25 cellular contexts compared by ENCODE assay signal in genomic region chr1:158039380-158039779, GRCh38. TPM values are rescaled to one million over a fixed set of nuclear protein-coding genes. Genes with fewer than 3 reads are reported as not detected.
DNase-seq lines count a peak whose midpoint lies in the region; TF ChIP-seq lines count a peak whose summit lies in the region.
"Had no signal": no experiment of that assay in that cellular context is flagged by ENCODE, and none has a peak within 500 bp of the region (broad histone marks: within the 10 kb centered on the region; RNA-seq: fewer than 3 reads in every experiment).

No MANE protein-coding gene starts in this region.

- no peaks in the 10 kb centered on the region for H3K9me3 ChIP-seq in mammary epithelial cell (replicated peaks; ENCODE audit: insufficient read depth, low read length)
- H3K9me3 ChIP-seq in mesodermal cell (ENCODE audit: control insufficient read depth, low read length): no peaks in the 10 kb centered on the region
- no peaks in the 10 kb centered on the region for H3K9me3 ChIP-seq in endodermal cell (ENCODE audit: control insufficient read depth, low read length)
- H3K9me3 ChIP-seq: adrenal gland, BE2C, MG63, neutrophil, stomach, tibial nerve had no signal

- BruUV-seq in MCF 10A (replicated peaks; lab: Mats Ljungman, UMichigan): no TSS peak
- BruUV-seq in mammary epithelial cell (replicated peaks; lab: Mats Ljungman, UMichigan): no TSS peak

- H3K4me3 ChIP-seq in mammary epithelial cell (replicated peaks in 1 of 3; ENCODE audit: insufficient read depth in 1 of 3, low read depth in 2 of 3, low read length in 3 of 3): no peak overlapping the region
- no peak overlapping the region for H3K4me3 ChIP-seq in mesodermal cell (ENCODE audit: extremely low read depth, insufficient read depth, low read length, poor library complexity, severe bottlenecking)
- no peak overlapping the region for H3K4me3 ChIP-seq in endodermal cell (ENCODE audit: low read length)
- H3K4me3 ChIP-seq: adrenal gland, MG63, stomach, tibial nerve had no signal

- H3K27ac ChIP-seq in mammary epithelial cell (ENCODE audit: insufficient read depth, low read depth, low read length): no peak overlapping the region
- peak overlapping the region; percentile 37 for H3K27ac ChIP-seq in mesodermal cell (ENCODE audit: low read depth, low read length, severe bottlenecking)
- H3K27ac ChIP-seq in endodermal cell (ENCODE audit: low read depth, low read length): no peak overlapping the region
- H3K27ac ChIP-seq: adrenal gland, neutrophil, stomach had no signal

- no peak overlapping the region for H2AFZ ChIP-seq in mammary epithelial cell (ENCODE audit: low read depth, low read length)

- DNase-seq in MCF 10A (ENCODE audit: unreplicated experiment) (peak; percentile 52), mammary epithelial cell (no peak), dermis blood vessel endothelial cell (peak; percentile 39), OCI-M1 (lab: John Stamatoyannopoulos, UW) (no peak), retina (no peak), endodermal cell (no peak), putamen (ENCODE audit: low spot score) (no peak)
- DNase-seq: 8988T; activated CD4-positive, alpha-beta memory T cell treated with anti-CD3 and anti-CD28 coated beads for 36 hours; activated CD4-positive, CD25-positive, alpha-beta regulatory T cell; activated effector memory CD4-positive, alpha-beta T cell treated with Interleukin-2 at 50 U/mL for 16 hours; adrenal gland; BE2C; DMS79; foreskin melanocyte; hypothalamus; MG63; NCI-H1436; NCI-H524 treated with DMSO at 0.1 percent for 48 hours; stimulated activated CD4-positive, alpha-beta T cell treated with anti-CD3 and anti-CD28 coated beads, Interleukin-12 subunit alpha, Interleukin-12 subunit beta, amount 100 ng/mL, for 4 hours; stomach; T-helper 9 cell had no signal

- 54% methylated on average over 5 of the region's 5 CpGs for WGBS in mammary epithelial cell (ENCODE audit: low coverage, missing lambda C conversion rate)
- 92 to 93% methylated on average over 2 to 5 of the region's 5 CpGs for WGBS in mesodermal cell (ENCODE audit: insufficient coverage in 2 of 2), 2 experiments
- WGBS in endodermal cell (ENCODE audit: insufficient coverage in 1 of 2, insufficient read length in 1 of 2), 2 experiments: 81 to 86% methylated on average over 3 to 5 of the region's 5 CpGs

- H3K27me3 Mint-ChIP-seq in MCF 10A (ENCODE audit: insufficient read depth, unreplicated experiment): no peaks in the 10 kb centered on the region
- no peaks in the 10 kb centered on the region for H3K27me3 Mint-ChIP-seq in endodermal cell (ENCODE audit: insufficient read depth)

- TF ChIP-seq CTCF in MCF 10A (IDR thresholded peaks at IDR 0.05; ENCODE audit: unreplicated experiment): no peak
- no peak for TF ChIP-seq CTCF in mammary epithelial cell (conservative IDR thresholded peaks at IDR 0.05 in 1 of 2, IDR thresholded peaks at IDR 0.05 in 1 of 2; ENCODE audit: extremely low read depth in 1 of 2, insufficient read depth in 1 of 2, low read depth in 1 of 2, low read length in 2 of 2)
- TF ChIP-seq CTCF in endodermal cell (conservative IDR thresholded peaks at IDR 0.05): no peak

- H3K4me1 ChIP-seq in mammary epithelial cell (ENCODE audit: insufficient read depth, low read length) (peaks cover 30% of the 10 kb centered on the region), mesodermal cell (ENCODE audit: control insufficient read depth, insufficient read depth, low read length, poor library complexity, severe bottlenecking) (peaks cover 51% of the 10 kb centered on the region), endodermal cell (ENCODE audit: control insufficient read depth, insufficient read depth, low read length) (peaks cover 22% of the 10 kb centered on the region)
- H3K4me1 ChIP-seq: BE2C had no signal

- H3K4me1 Mint-ChIP-seq in MCF 10A (ENCODE audit: insufficient read depth, unreplicated experiment) (peaks cover 56% of the 10 kb centered on the region), endodermal cell (peaks cover 37% of the 10 kb centered on the region)

- no peaks in the 10 kb centered on the region for H3K9me3 Mint-ChIP-seq in MCF 10A (ENCODE audit: unreplicated experiment)
- no peaks in the 10 kb centered on the region for H3K9me3 Mint-ChIP-seq in endodermal cell
- H3K9me3 Mint-ChIP-seq: activated CD4-positive, alpha-beta memory T cell treated with anti-CD3 and anti-CD28 coated beads for 36 hours had no signal

- intact Hi-C loops in MCF 10A (cut with micrococcal nuclease): no loop called here
- intact Hi-C loops in mammary epithelial cell (cut with micrococcal nuclease): loop anchor here (5.0 kb wide), 1 partner anchor 83 kb away; no protein-coding TSS in a partner anchor

- peaks cover 91% of the 10 kb centered on the region for H3K79me2 ChIP-seq in mammary epithelial cell (ENCODE audit: insufficient read depth, low read length)

- H3K27me3 ChIP-seq in mammary epithelial cell (ENCODE audit: insufficient read depth, low read length) (no peaks in the 10 kb centered on the region), endodermal cell (ENCODE audit: control insufficient read depth, insufficient read depth, low read length, poor library complexity, severe bottlenecking) (no peaks in the 10 kb centered on the region)
- H3K27me3 ChIP-seq: adrenal gland, BE2C, MG63, tibial nerve had no signal

- CTCF ChIA-PET in MCF 10A (lab: Yijun Ruan, JAX) (interaction anchor here (0.5 to 13.4 kb wide), 16 partner anchors 9 to 1767 kb away, joined by 3 to 603 read pairs (median 6); partner anchors contain the start of gene KIRREL1), mammary epithelial cell (lab: Charles Lee; ENCODE audit: low non-redundant PET) (no interaction called here)

- dilution Hi-C loops in mammary epithelial cell (cut with HindIII; ENCODE audit: low sequenced_read_pairs): no loop called here

- in situ Hi-C loops in mammary epithelial cell (cut with MboI; ENCODE audit: low sequenced_read_pairs in 2 of 2): no loop called here

- no peak overlapping the region for H3K4me2 ChIP-seq in mammary epithelial cell (ENCODE audit: insufficient read depth, low read depth, low read length)

- H3K9ac ChIP-seq in mammary epithelial cell (ENCODE audit: insufficient read depth, low read length) (no peak overlapping the region), endodermal cell (ENCODE audit: extremely low read depth, low read length, poor library complexity, severe bottlenecking) (no peak overlapping the region)

- peaks cover 4% of the 10 kb centered on the region for H4K20me1 ChIP-seq in mammary epithelial cell (ENCODE audit: insufficient read depth, low read length)

- H3K36me3 Mint-ChIP-seq in MCF 10A (ENCODE audit: insufficient read depth, unreplicated experiment) (peaks cover 6% of the 10 kb centered on the region), endodermal cell (ENCODE audit: low read depth) (no peaks in the 10 kb centered on the region)
- H3K36me3 Mint-ChIP-seq: activated CD4-positive, alpha-beta memory T cell treated with anti-CD3 and anti-CD28 coated beads for 36 hours had no signal

- H3K27ac Mint-ChIP-seq in MCF 10A (ENCODE audit: low read depth, unreplicated experiment) (peak overlapping the region; percentile 77), endodermal cell (no peak overlapping the region)
- H3K27ac Mint-ChIP-seq: activated CD4-positive, alpha-beta memory T cell treated with anti-CD3 and anti-CD28 coated beads for 36 hours had no signal

- H3K4me3 Mint-ChIP-seq in MCF 10A (ENCODE audit: unreplicated experiment) (no peak overlapping the region), endodermal cell (no peak overlapping the region)
- H3K4me3 Mint-ChIP-seq: activated CD4-positive, alpha-beta memory T cell treated with anti-CD3 and anti-CD28 coated beads for 36 hours had no signal

- H3K36me3 ChIP-seq in mammary epithelial cell (ENCODE audit: insufficient read depth, low read length) (no peaks in the 10 kb centered on the region), mesodermal cell (ENCODE audit: control insufficient read depth, insufficient read depth, low read length) (peaks cover 34% of the 10 kb centered on the region), endodermal cell (ENCODE audit: control insufficient read depth, insufficient read depth, low read length) (no peaks in the 10 kb centered on the region)
- H3K36me3 ChIP-seq: adrenal gland, BE2C, neutrophil, stomach, tibial nerve had no signal

- POLR2A ChIA-PET in MCF 10A (lab: Yijun Ruan, JAX): interaction anchor here (0.6 to 1.9 kb wide), 7 partner anchors 18 to 70 kb away, joined by 3 to 10 read pairs (median 5); no protein-coding TSS in a partner anchor

RNA-seq across cellular contexts. Expression of gene KIRREL1, which starts 45.9 kb away (rescaled TPM):
- total RNA-seq in MCF 10A (2022) (73.6 and 101 TPM in 2 replicates), mammary epithelial cell (100 to 1,000 TPM in 1 of 2 donors, 10 to 100 TPM in 1; 92.2 to 130 TPM), dermis blood vessel endothelial cell (28.2 and 35.4 TPM in 2 replicates), endodermal cell (10 to 100 TPM; 22.8 to 26.5 TPM)
- 43.7 TPM for polyA plus RNA-seq in mammary epithelial cell
- polyA minus RNA-seq in mammary epithelial cell: 159 TPM
- 72.5 TPM for polyA plus RNA-seq in mesodermal cell (2013, experiment 1 of 2)
- polyA plus RNA-seq in mesodermal cell (2013, experiment 2 of 2): 57.5 TPM
- 44.2 TPM for polyA plus RNA-seq in endodermal cell (2013, experiment 1 of 2)
- polyA plus RNA-seq in endodermal cell (2013, experiment 2 of 2): 47.7 TPM
- total RNA-seq: activated CD4-positive, alpha-beta memory T cell treated with anti-CD3 and anti-CD28 coated beads for 36 hours had no signal

Comparison
In these comparisons a context has a peak if more than half of its experiments do, and no peak if none do; other contexts are left out.
1. DNase-seq: peak in MCF 10A (single experiment) and dermis blood vessel endothelial cell (single experiment); none in mammary epithelial cell (single experiment), OCI-M1 (single experiment), retina (single experiment), endodermal cell (single experiment) and putamen (single experiment).